Comparison of ENCODE assay signal across 31 cellular contexts in the genomic region with DNA sequence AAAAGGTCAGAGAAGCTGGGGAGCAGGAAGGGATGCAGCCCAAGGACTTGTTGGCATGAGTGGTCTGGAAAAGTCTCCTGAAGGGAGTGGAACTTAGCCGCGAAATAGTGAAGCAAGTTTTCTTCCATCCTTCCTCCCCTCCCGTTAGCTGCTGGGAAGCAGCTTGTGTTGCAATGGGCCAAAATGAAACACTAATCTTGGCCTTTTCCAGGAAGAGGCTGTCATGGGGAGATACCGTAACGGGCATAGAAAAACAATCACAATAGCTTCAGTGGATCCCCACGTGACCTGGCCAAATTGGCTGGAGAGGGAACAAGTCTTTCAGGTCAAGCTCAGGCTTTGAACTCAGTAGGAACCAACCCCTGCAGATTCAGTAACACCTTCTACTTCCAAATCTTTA. TPM values are rescaled to one million over a fixed set of nuclear protein-coding genes. Genes with fewer than 3 reads are reported as not detected.
DNase-seq lines count a peak whose midpoint lies in the region; ATAC-seq, FAIRE-seq and TF ChIP-seq lines count a peak whose summit lies in the region.
"Had no signal": no experiment of that assay in that cellular context is flagged by ENCODE, and none has a peak within 500 bp of the region (broad histone marks: within the 10 kb centered on the region; RNA-seq: fewer than 3 reads in every experiment).

No MANE protein-coding gene starts in this region.

- H3K9ac ChIP-seq in HepG2 (ENCODE audit: insufficient read depth, low read depth, low read length) = no peak overlapping the region
- no peak overlapping the region for H3K9ac ChIP-seq in subcutaneous abdominal adipose tissue (ENCODE audit: low read length in 5 of 5)

- H3K4me1 ChIP-seq in HepG2 (ENCODE audit: insufficient read depth, low read length) = peaks cover 32% of the 10 kb centered on the region
- H3K4me1 ChIP-seq in subcutaneous abdominal adipose tissue (ENCODE audit: control insufficient read depth in 5 of 5, insufficient read depth in 5 of 5, low read length in 5 of 5) = peaks cover 0 to 15% (median 0%) of the 10 kb centered on the region in 5 donors
- H3K4me1 ChIP-seq: lower lobe of right lung, sigmoid colon, uterus had no signal

- ATAC-seq in HepG2 = no peak
- ATAC-seq: activated CD8-positive, alpha-beta memory T cell treated with anti-CD3 and anti-CD28 coated beads, Interleukin-2, amount 10 ng/mL, durations not matched to agents 7 days and 5 days; effector memory CD8-positive, alpha-beta T cell; GM12878; GM23338; PC-3 had no signal

- no peaks in the 10 kb centered on the region for H3K36me3 ChIP-seq in HepG2 (replicated peaks in 1 of 2; ENCODE audit: control insufficient read depth in 1 of 2, insufficient read depth in 2 of 2, low read length in 2 of 2)
- H3K36me3 ChIP-seq in subcutaneous abdominal adipose tissue (ENCODE audit: control insufficient read depth in 5 of 5, insufficient read depth in 5 of 5, low read length in 5 of 5) = no peaks in the 10 kb centered on the region
- H3K36me3 ChIP-seq: brain microvascular endothelial cell, lower lobe of right lung, sigmoid colon, thoracic aorta, uterus had no signal

- H3K27me3 ChIP-seq in HepG2 (ENCODE audit: control insufficient read depth in 1 of 2, insufficient read depth in 2 of 2, low read length in 2 of 2) (peaks cover 0 to 14% of the 10 kb centered on the region in 2 experiments; a peak in 2 of 5 replicates), subcutaneous abdominal adipose tissue (ENCODE audit: control insufficient read depth in 5 of 5, insufficient read depth in 4 of 5, low read length in 5 of 5) (no peaks in the 10 kb centered on the region)
- H3K27me3 ChIP-seq: brain microvascular endothelial cell, sigmoid colon, uterus had no signal

- TF ChIP-seq EP300 in HepG2 (IDR thresholded peaks at IDR 0.05; ENCODE audit: low read depth in 2 of 2, low read length in 2 of 2) = no peak
- no peak for TF ChIP-seq EP300 in HepG2 (CRISPR knock-in tag; IDR thresholded peaks at IDR 0.05; ENCODE audit: borderline replicate concordance)

- TF ChIP-seq POLR2A in HepG2 (IDR thresholded peaks at IDR 0.05; ENCODE audit: insufficient read depth in 1 of 2, low read depth in 2 of 2, low read length in 2 of 2) = no peak

- FAIRE-seq in HepG2 (lab: Jason Lieb, UNC) = no peak
- FAIRE-seq: GM12878, kidney had no signal

- no peak for TF ChIP-seq RAD21 in HepG2 (CRISPR knock-in tag; IDR thresholded peaks at IDR 0.05)

- intact Hi-C loops in HepG2 (cut with micrococcal nuclease; ENCODE audit: unreplicated experiment) = no loop called here
- intact Hi-C loops in head of caudate nucleus (cut with DNase I) = no loop called here

- POLR2A ChIA-PET in HepG2 (lab: Yijun Ruan, JAX) = interaction anchor here (0.7 kb wide), 1 partner anchor 61 kb away, joined by 3 read pairs; no protein-coding TSS in a partner anchor

- H4K20me1 ChIP-seq in HepG2 (ENCODE audit: insufficient read depth, low read length) = no peaks in the 10 kb centered on the region

- 31% methylated on average over 6 of the region's 6 CpGs for WGBS in HepG2 (ENCODE audit: low lambda C conversion rate)

- H3K4me3 ChIP-seq in fibroblast of the aortic adventitia (ENCODE audit: low read depth, low read length) (no peak overlapping the region), HepG2 (replicated peaks in 1 of 3; ENCODE audit: insufficient read depth in 1 of 3, low read depth in 2 of 3, low read length in 3 of 3) (no peak overlapping the region), subcutaneous abdominal adipose tissue (ENCODE audit: low read depth in 1 of 5, low read length in 5 of 5) (no peak overlapping the region)
- H3K4me3 ChIP-seq: coronary artery, GM12878, GM23338, lower lobe of right lung, sigmoid colon, thoracic aorta, uterus had no signal

- TF ChIP-seq CTCF in fibroblast of the aortic adventitia (IDR thresholded peaks at IDR 0.05; ENCODE audit: insufficient read depth, low read length) (no peak), HepG2 (CRISPR knock-in tag; IDR thresholded peaks at IDR 0.05) (no peak)

- H3K4me2 ChIP-seq in HepG2 (ENCODE audit: low read depth, low read length) = peak overlapping the region; percentile 23
- H3K4me2 ChIP-seq: GM23338 had no signal

- BruUV-seq in HepG2 (replicated peaks; lab: Mats Ljungman, UMichigan) = no TSS peak

- H3K27ac ChIP-seq in HepG2 (ENCODE audit: extremely low read length, insufficient read depth, low read length) (no peak overlapping the region), subcutaneous abdominal adipose tissue (ENCODE audit: low read depth, low read length) (peak overlapping the region; percentile 69)
- H3K27ac ChIP-seq: brain microvascular endothelial cell, HL-60, lower lobe of right lung, sigmoid colon, thoracic aorta, uterus had no signal

- in situ Hi-C loops in HepG2 (cut with HindIII; ENCODE audit: extremely low pct_ligation_motif_present, low pct_unique_long_range_greater_than_20kb) = no loop called here

- CTCF ChIA-PET in HepG2 (lab: Yijun Ruan, JAX; ENCODE audit: low intra/inter-chr PET ratio, low total read pairs) = no interaction called here

- H3K79me2 ChIP-seq in HepG2 (ENCODE audit: insufficient read depth, low read length) = no peaks in the 10 kb centered on the region

- H3K9me3 ChIP-seq in HepG2 (ENCODE audit: low read length) = no peaks in the 10 kb centered on the region
- H3K9me3 ChIP-seq in subcutaneous abdominal adipose tissue (ENCODE audit: control insufficient read depth in 5 of 5, low read length in 5 of 5) = no peaks in the 10 kb centered on the region
- H3K9me3 ChIP-seq: lower lobe of right lung, sigmoid colon, thoracic aorta, uterus had no signal

- DNase-seq in amniotic epithelial cell (ENCODE audit: low read depth) (peak; percentile 95), fibroblast of the aortic adventitia (ENCODE audit: low read depth) (peak; percentile 75), HepG2 (ENCODE audit: low spot score) (no peak), NCI-H748 treated with DMSO at 0.1 percent for 48 hours (lab: John Stamatoyannopoulos, UW) (no peak), head of caudate nucleus (no peak), DMS153 treated with DMSO at 0.1 percent for 48 hours (lab: John Stamatoyannopoulos, UW; ENCODE audit: unreplicated experiment) (no peak)
- DNase-seq: activated CD4-positive, alpha-beta T cell treated with anti-CD3 and anti-CD28 coated beads, Interleukin-2, amount 50 U/mL, for 1 hour; activated CD8-positive, alpha-beta memory T cell treated with anti-CD3 and anti-CD28 coated beads, Interleukin-2, amount 10 ng/mL, durations not matched to agents 7 days and 5 days; activated T-cell treated with anti-CD3 and anti-CD28 coated beads, Interleukin-2, amount 50 U/mL, for 48 hours; brain microvascular endothelial cell; Calu3; effector memory CD8-positive, alpha-beta T cell; EL; erythroblast; Kasumi-1; kidney; lower lobe of right lung; NCI-H146; NCI-H510A; PC-3; SHP77; sigmoid colon; stimulated activated CD4-positive, alpha-beta T cell treated with anti-CD3 and anti-CD28 coated beads, Interleukin-15, amount 100 ng/mL, for 24 hours; stimulated activated naive CD4-positive, alpha-beta T cell; uterus had no signal

- no peak overlapping the region for H2AFZ ChIP-seq in HepG2 (ENCODE audit: low read length)
- H2AFZ ChIP-seq: GM23338 had no signal

RNA-seq across cellular contexts. Expression of gene SEMA4F, which starts 49.3 kb away (rescaled TPM):
- total RNA-seq in fibroblast of the aortic adventitia (ENCODE audit: low replicate concordance) = 2.8 and 3.6 TPM in 2 replicates
- total RNA-seq in HepG2 (2016; rRNA removed; fragmentation: Illumina TruSeq; extraction: Trizol) = 4.0 and 7.1 TPM in 2 replicates
- total RNA-seq in HepG2 (2016; cell fraction: cytosol; rRNA removed; fragmentation: Illumina TruSeq; extraction: Trizol; ENCODE audit: low read depth) = 1.1 and 1.6 TPM in 2 replicates
- total RNA-seq in HepG2 (2016; cell fraction: insoluble cytoplasmic fraction; rRNA removed; fragmentation: Illumina TruSeq; extraction: Trizol) = 3.3 and 6.9 TPM in 2 replicates
- 4.4 and 4.5 TPM in 2 replicates for total RNA-seq in HepG2 (2016; cell fraction: membrane; rRNA removed; fragmentation: Illumina TruSeq; extraction: Trizol)
- 7.5 and 9.3 TPM in 2 replicates for total RNA-seq in HepG2 (2016; cell fraction: nucleus; rRNA removed; fragmentation: Illumina TruSeq; extraction: Trizol)
- 10.3 and 10.6 TPM in 2 replicates for polyA plus RNA-seq in HepG2 (2011; rRNA removed)
- 10.3 and 10.4 TPM in 2 replicates for polyA plus RNA-seq in HepG2 (2011; cell fraction: cytosol; rRNA removed)
- 13.5 and 16.0 TPM in 2 replicates for polyA plus RNA-seq in HepG2 (2011; cell fraction: nucleus; rRNA removed)
- 5.5 and 6.6 TPM in 2 replicates for polyA plus RNA-seq in HepG2 (2012)
- 1.4 and 1.5 TPM in 2 replicates for polyA plus RNA-seq in HepG2 (2016; cell fraction: cytosol; fragmentation: Illumina TruSeq; extraction: Trizol; ENCODE audit: low read depth)
- 3.4 and 4.1 TPM in 2 replicates for polyA plus RNA-seq in HepG2 (2016; cell fraction: insoluble cytoplasmic fraction; fragmentation: Illumina TruSeq; extraction: Trizol; ENCODE audit: low read depth)
- polyA plus RNA-seq in HepG2 (2016; cell fraction: membrane; fragmentation: Illumina TruSeq; extraction: Trizol; ENCODE audit: low read depth) = 3.4 and 4.6 TPM in 2 replicates
- 10.3 and 10.9 TPM in 2 replicates for polyA plus RNA-seq in HepG2 (2016; cell fraction: nucleus; fragmentation: Illumina TruSeq; extraction: Trizol; ENCODE audit: insufficient read depth, low read depth)
- 4.0 and 21.9 TPM in 2 replicates for polyA minus RNA-seq in HepG2 (2011; rRNA and poly(A)+ RNA removed; ENCODE audit: low replicate concordance)
- 4.8 and 5.8 TPM in 2 replicates for polyA minus RNA-seq in HepG2 (2011; cell fraction: cytosol; rRNA and poly(A)+ RNA removed)
- polyA minus RNA-seq in HepG2 (2011; cell fraction: nucleus; rRNA and poly(A)+ RNA removed) = 6.1 and 7.2 TPM in 2 replicates

RNA-seq across cellular contexts. Expression of gene M1AP, which starts 55.2 kb away (rescaled TPM):
- not detected in 2 replicates for total RNA-seq in fibroblast of the aortic adventitia (ENCODE audit: low replicate concordance)
- total RNA-seq in HepG2 (2016; rRNA removed; fragmentation: Illumina TruSeq; extraction: Trizol) = not detected in 2 replicates
- not detected in 2 replicates for total RNA-seq in HepG2 (2016; cell fraction: cytosol; rRNA removed; fragmentation: Illumina TruSeq; extraction: Trizol; ENCODE audit: low read depth)
- total RNA-seq in HepG2 (2016; cell fraction: insoluble cytoplasmic fraction; rRNA removed; fragmentation: Illumina TruSeq; extraction: Trizol) = not detected in 2 replicates
- total RNA-seq in HepG2 (2016; cell fraction: membrane; rRNA removed; fragmentation: Illumina TruSeq; extraction: Trizol) = not detected in 2 replicates
- not detected in 2 replicates for total RNA-seq in HepG2 (2016; cell fraction: nucleus; rRNA removed; fragmentation: Illumina TruSeq; extraction: Trizol)
- 0.16 TPM in 1 of 2 replicates, not detected in the other for polyA plus RNA-seq in HepG2 (2011; rRNA removed)
- polyA plus RNA-seq in HepG2 (2011; cell fraction: cytosol; rRNA removed) = not detected in 2 replicates
- polyA plus RNA-seq in HepG2 (2011; cell fraction: nucleus; rRNA removed) = not detected in 2 replicates
- not detected in 2 replicates for polyA plus RNA-seq in HepG2 (2012)
- polyA plus RNA-seq in HepG2 (2016; cell fraction: cytosol; fragmentation: Illumina TruSeq; extraction: Trizol; ENCODE audit: low read depth) = not detected in 2 replicates
- polyA plus RNA-seq in HepG2 (2016; cell fraction: insoluble cytoplasmic fraction; fragmentation: Illumina TruSeq; extraction: Trizol; ENCODE audit: low read depth) = not detected in 2 replicates
- polyA plus RNA-seq in HepG2 (2016; cell fraction: membrane; fragmentation: Illumina TruSeq; extraction: Trizol; ENCODE audit: low read depth) = not detected in 2 replicates
- polyA plus RNA-seq in HepG2 (2016; cell fraction: nucleus; fragmentation: Illumina TruSeq; extraction: Trizol; ENCODE audit: insufficient read depth, low read depth) = not detected in 2 replicates
- polyA minus RNA-seq in HepG2 (2011; rRNA and poly(A)+ RNA removed; ENCODE audit: low replicate concordance) = not detected in 2 replicates
- not detected in 2 replicates for polyA minus RNA-seq in HepG2 (2011; cell fraction: cytosol; rRNA and poly(A)+ RNA removed)
- not detected in 2 replicates for polyA minus RNA-seq in HepG2 (2011; cell fraction: nucleus; rRNA and poly(A)+ RNA removed)
- total RNA-seq: activated CD8-positive, alpha-beta memory T cell treated with anti-CD3 and anti-CD28 coated beads, Interleukin-2, amount 10 ng/mL, durations not matched to agents 7 days and 5 days; Calu3; PC-3 had no signal

Comparison
In these comparisons a context has a peak if more than half of its experiments do, and no peak if none do; other contexts are left out.
1. DNase-seq: peak in amniotic epithelial cell (single experiment) and fibroblast of the aortic adventitia (single experiment); none in HepG2 (single experiment), NCI-H748 treated with DMSO at 0.1 percent for 48 hours (single experiment), head of caudate nucleus (0 of 42) and DMS153 treated with DMSO at 0.1 percent for 48 hours (single experiment).